Comparison of ENCODE assay signal across 9 cellular contexts in the genomic region with DNA sequence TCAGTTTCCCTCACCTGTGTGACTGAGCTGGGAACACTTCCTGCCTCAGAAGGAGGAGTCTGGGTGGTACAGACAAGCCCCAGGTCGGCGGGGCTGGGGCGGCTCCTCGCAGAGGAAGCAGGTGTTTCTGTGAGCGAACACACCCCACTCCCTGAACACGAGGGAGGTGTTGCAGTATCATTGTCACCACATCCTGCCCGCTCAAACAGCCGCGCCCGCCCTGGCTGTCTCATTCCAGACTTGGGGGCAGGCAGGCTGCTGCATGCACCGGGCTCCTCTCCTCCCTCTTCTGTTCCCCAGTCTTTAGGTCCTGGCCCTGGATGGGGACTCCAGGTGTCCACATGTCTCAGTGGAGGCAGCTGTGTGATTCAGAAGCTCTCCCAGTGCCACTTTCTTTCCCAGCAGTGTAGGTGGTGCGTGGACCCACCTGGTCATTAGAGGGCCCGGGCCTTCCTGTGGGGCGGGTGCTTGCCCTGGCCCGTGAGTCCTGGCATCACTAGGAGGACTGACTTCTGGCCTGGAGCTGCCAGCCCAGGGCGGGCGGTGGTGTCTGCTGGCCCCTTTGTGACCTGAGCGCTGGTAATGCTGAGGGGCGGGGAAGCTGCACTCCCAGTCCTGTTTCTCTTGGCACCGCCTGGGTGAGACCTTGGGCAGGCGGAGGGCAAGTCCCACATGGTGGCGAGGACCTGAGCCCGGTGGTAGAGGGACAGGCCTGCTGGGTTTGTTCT. TPM values are rescaled to one million over a fixed set of nuclear protein-coding genes. Genes with fewer than 3 reads are reported as not detected.
DNase-seq lines count a peak whose midpoint lies in the region; ATAC-seq and TF ChIP-seq lines count a peak whose summit lies in the region.
"Had no signal": no experiment of that assay in that cellular context is flagged by ENCODE, and none has a peak within 500 bp of the region (broad histone marks: within the 10 kb centered on the region; RNA-seq: fewer than 3 reads in every experiment).

No MANE protein-coding gene starts in this region.

- H3F3A ChIP-seq in SK-N-SH (replicated peaks; ENCODE audit: insufficient read depth) = peaks cover 12% of the 10 kb centered on the region

- no peak for TF ChIP-seq EP300 in SK-N-SH (IDR thresholded peaks at IDR 0.05; ENCODE audit: borderline replicate concordance in 1 of 2, low read depth in 1 of 2, low read length in 1 of 2)

- DNase-seq in Daoy (ENCODE audit: low read depth) (peak; percentile 67), M059J (ENCODE audit: low read depth) (peak; percentile 35), left cardiac atrium (peak; percentile 64), foreskin fibroblast (no peak), SK-N-SH (no peak)
- DNase-seq in activated CD8-positive, alpha-beta memory T cell treated with anti-CD3 and anti-CD28 coated beads, Interleukin-2, amount 50 U/mL, for 4 hours = peak; percentile 83
- peak; percentile 71 for DNase-seq in stimulated activated CD8-positive, alpha-beta memory T cell treated with anti-CD3 and anti-CD28 coated beads, Interleukin-15, amount 100 ng/mL, for 1 hour (ENCODE audit: low read depth)

- H3K9me2 ChIP-seq in SK-N-SH = no peaks in the 10 kb centered on the region

- H3K4me1 ChIP-seq in SK-N-SH (ENCODE audit: control insufficient read depth in 1 of 2, insufficient read depth in 2 of 2, low read depth in 1 of 2, low read length in 1 of 2) = peaks cover 7 to 9% of the 10 kb centered on the region in 2 experiments; a peak in 2 of 4 replicates

- no peak for TF ChIP-seq RAD21 in SK-N-SH (IDR thresholded peaks at IDR 0.05; ENCODE audit: low read length)

- H3K36me3 ChIP-seq in SK-N-SH (replicated peaks in 1 of 2; ENCODE audit: control insufficient read depth in 1 of 2, insufficient read depth in 2 of 2, low read length in 1 of 2) = peaks cover 9 to 12% of the 10 kb centered on the region in 2 experiments

- no peak for TF ChIP-seq CTCF in foreskin fibroblast (IDR thresholded peaks at IDR 0.05; ENCODE audit: low read depth, low read length)
- no peak for TF ChIP-seq CTCF in SK-N-SH (IDR thresholded peaks at IDR 0.05)

- no peaks in the 10 kb centered on the region for H4K20me1 ChIP-seq in SK-N-SH (ENCODE audit: insufficient read depth)

- CTCF ChIA-PET in SK-N-SH (lab: Yijun Ruan, JAX) = interaction anchor here (0.9 to 2.4 kb wide), 3 partner anchors 25 to 58 kb away, joined by 3 to 10 read pairs (median 3); no protein-coding TSS in a partner anchor

- H3K79me2 ChIP-seq in SK-N-SH (ENCODE audit: insufficient read depth) = peaks cover 74% of the 10 kb centered on the region; the same call in 1 of the 2 replicates

- H3K4me2 ChIP-seq in SK-N-SH = no peak overlapping the region
- H3K4me2 ChIP-seq: KMS-11 had no signal

- 88% methylated on average over 12 of the region's 23 CpGs for WGBS in SK-N-SH (ENCODE audit: low lambda C conversion rate)

- H3K4me3 ChIP-seq in foreskin fibroblast (ENCODE audit: low read depth in 1 of 2, low read length in 2 of 2) (no peak overlapping the region), SK-N-SH (ENCODE audit: low read depth in 2 of 2, low read length in 1 of 2) (no peak overlapping the region)

- intact Hi-C loops in left cardiac atrium (cut with DNase I) = no loop called here

- H3K9ac ChIP-seq in SK-N-SH = no peak overlapping the region
- H3K9ac ChIP-seq: KMS-11 had no signal

- H3K27ac ChIP-seq in SK-N-SH (ENCODE audit: low read depth in 2 of 2, low read length in 1 of 2) = no peak overlapping the region; a peak in 1 of 4 replicates
- H3K27ac ChIP-seq: KMS-11 had no signal

- ATAC-seq in GM21529 (IDR thresholded peaks at IDR 0.05; ENCODE audit: unreplicated experiment) = peak; percentile 90
- ATAC-seq in left cardiac atrium = peak; percentile 41 to 45

- H2AFZ ChIP-seq in SK-N-SH (ENCODE audit: low read depth) = no peak overlapping the region

- no peaks in the 10 kb centered on the region for H3K27me3 ChIP-seq in SK-N-SH (ENCODE audit: insufficient read depth)

- no peaks in the 10 kb centered on the region for H3K9me3 ChIP-seq in SK-N-SH

- POLR2A ChIA-PET in SK-N-SH (lab: Yijun Ruan, JAX) = interaction anchor here (0.5 kb wide), 1 partner anchor 57 kb away, joined by 5 read pairs; no protein-coding TSS in a partner anchor

TF ChIP-seq in SK-N-SH, 30 proteins besides CTCF, POLR2A, EP300 and RAD21 (continues in another document):
- TF ChIP-seq EZH2phosphoT487 (IDR thresholded peaks at IDR 0.05; ENCODE audit: borderline replicate concordance, low read depth) (no peak), TAF1 (IDR thresholded peaks at IDR 0.05; ENCODE audit: borderline replicate concordance, low read depth, low read length) (no peak), ELF1 (IDR thresholded peaks at IDR 0.05) (no peak), SIN3A (IDR thresholded peaks at IDR 0.05; ENCODE audit: borderline replicate concordance, low read depth, low read length) (no peak), NFIC (IDR thresholded peaks at IDR 0.05; ENCODE audit: borderline replicate concordance) (no peak), RFX5 (IDR thresholded peaks at IDR 0.05; ENCODE audit: low read length) (no peak), JUND (IDR thresholded peaks at IDR 0.05) (no peak), TEAD4 (IDR thresholded peaks at IDR 0.05; ENCODE audit: borderline replicate concordance, insufficient read depth) (no peak), FOXM1 (IDR thresholded peaks at IDR 0.05; ENCODE audit: low read depth) (no peak), TCF12 (IDR thresholded peaks at IDR 0.05) (no peak)
- TF ChIP-seq, protein P1, sequence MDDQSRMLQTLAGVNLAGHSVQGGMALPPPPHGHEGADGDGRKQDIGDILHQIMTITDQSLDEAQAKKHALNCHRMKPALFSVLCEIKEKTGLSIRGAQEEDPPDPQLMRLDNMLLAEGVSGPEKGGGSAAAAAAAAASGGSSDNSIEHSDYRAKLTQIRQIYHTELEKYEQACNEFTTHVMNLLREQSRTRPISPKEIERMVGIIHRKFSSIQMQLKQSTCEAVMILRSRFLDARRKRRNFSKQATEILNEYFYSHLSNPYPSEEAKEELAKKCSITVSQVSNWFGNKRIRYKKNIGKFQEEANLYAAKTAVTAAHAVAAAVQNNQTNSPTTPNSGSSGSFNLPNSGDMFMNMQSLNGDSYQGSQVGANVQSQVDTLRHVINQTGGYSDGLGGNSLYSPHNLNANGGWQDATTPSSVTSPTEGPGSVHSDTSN (IDR thresholded peaks at IDR 0.05) = no peak
- TF ChIP-seq, protein P2, sequence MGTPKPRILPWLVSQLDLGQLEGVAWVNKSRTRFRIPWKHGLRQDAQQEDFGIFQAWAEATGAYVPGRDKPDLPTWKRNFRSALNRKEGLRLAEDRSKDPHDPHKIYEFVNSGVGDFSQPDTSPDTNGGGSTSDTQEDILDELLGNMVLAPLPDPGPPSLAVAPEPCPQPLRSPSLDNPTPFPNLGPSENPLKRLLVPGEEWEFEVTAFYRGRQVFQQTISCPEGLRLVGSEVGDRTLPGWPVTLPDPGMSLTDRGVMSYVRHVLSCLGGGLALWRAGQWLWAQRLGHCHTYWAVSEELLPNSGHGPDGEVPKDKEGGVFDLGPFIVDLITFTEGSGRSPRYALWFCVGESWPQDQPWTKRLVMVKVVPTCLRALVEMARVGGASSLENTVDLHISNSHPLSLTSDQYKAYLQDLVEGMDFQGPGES (IDR thresholded peaks at IDR 0.05; ENCODE audit: low read depth, low read length) = no peak
- TF ChIP-seq, protein P3, sequence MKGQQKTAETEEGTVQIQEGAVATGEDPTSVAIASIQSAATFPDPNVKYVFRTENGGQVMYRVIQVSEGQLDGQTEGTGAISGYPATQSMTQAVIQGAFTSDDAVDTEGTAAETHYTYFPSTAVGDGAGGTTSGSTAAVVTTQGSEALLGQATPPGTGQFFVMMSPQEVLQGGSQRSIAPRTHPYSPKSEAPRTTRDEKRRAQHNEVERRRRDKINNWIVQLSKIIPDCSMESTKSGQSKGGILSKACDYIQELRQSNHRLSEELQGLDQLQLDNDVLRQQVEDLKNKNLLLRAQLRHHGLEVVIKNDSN (IDR thresholded peaks at IDR 0.05; ENCODE audit: borderline replicate concordance, low read depth) = no peak

RNA-seq across cellular contexts. Expression of a gene that starts 18.3 kb away (rescaled TPM):
- total RNA-seq in Daoy (2014; rRNA removed; shearing (Covaris generic)) = not detected in 2 replicates
- total RNA-seq in M059J (2014; rRNA removed; shearing (Covaris generic)) = not detected in 2 replicates
- total RNA-seq in left cardiac atrium = 10 to 100 TPM; 21.4 to 28.2 TPM
- polyA plus RNA-seq in SK-N-SH (2012; rRNA removed) = 0.19 TPM in 1 of 2 replicates, not detected in the other
- polyA plus RNA-seq in SK-N-SH (2012; cell fraction: cytosol; rRNA removed) = not detected in 2 replicates
- polyA plus RNA-seq in SK-N-SH (2012; cell fraction: nucleus; rRNA removed) = 0.26 and 0.49 TPM in 2 replicates

RNA-seq across cellular contexts. Expression of a gene that starts 20.6 kb away (rescaled TPM):
- total RNA-seq in Daoy (2014; rRNA removed; shearing (Covaris generic)) = 35.5 and 36.7 TPM in 2 replicates
- 47.9 and 65.2 TPM in 2 replicates for total RNA-seq in M059J (2014; rRNA removed; shearing (Covaris generic))
- 10 to 100 TPM; 23.7 to 47.8 TPM for total RNA-seq in left cardiac atrium
- 28.6 and 30.4 TPM in 2 replicates for polyA plus RNA-seq in SK-N-SH (2012; rRNA removed)
- polyA plus RNA-seq in SK-N-SH (2012; cell fraction: cytosol; rRNA removed) = 17.5 and 25.6 TPM in 2 replicates
- 20.1 and 21.2 TPM in 2 replicates for polyA plus RNA-seq in SK-N-SH (2012; cell fraction: nucleus; rRNA removed)

RNA-seq across cellular contexts. Expression of a gene that starts 20.8 kb away (rescaled TPM):
- total RNA-seq in Daoy (2014; rRNA removed; shearing (Covaris generic)) = 7.1 and 8.9 TPM in 2 replicates
- total RNA-seq in M059J (2014; rRNA removed; shearing (Covaris generic)) = 12.7 and 15.9 TPM in 2 replicates
- 10 to 100 TPM; 10.4 to 10.8 TPM for total RNA-seq in left cardiac atrium
- polyA plus RNA-seq in SK-N-SH (2012; rRNA removed) = 9.4 and 13.3 TPM in 2 replicates
- 5.8 and 7.4 TPM in 2 replicates for polyA plus RNA-seq in SK-N-SH (2012; cell fraction: cytosol; rRNA removed)
- 44.4 and 51.5 TPM in 2 replicates for polyA plus RNA-seq in SK-N-SH (2012; cell fraction: nucleus; rRNA removed)

RNA-seq across cellular contexts. Expression of a gene that starts 44.9 kb away (rescaled TPM):
- 16.3 and 17.1 TPM in 2 replicates for total RNA-seq in Daoy (2014; rRNA removed; shearing (Covaris generic))
- total RNA-seq in M059J (2014; rRNA removed; shearing (Covaris generic)) = 23.9 and 29.8 TPM in 2 replicates
- total RNA-seq in left cardiac atrium = 10 to 100 TPM in 1 of 2 donors, 1 to 10 TPM in 1; 9.3 to 11.3 TPM
- 23.1 and 31.7 TPM in 2 replicates for polyA plus RNA-seq in SK-N-SH (2012; rRNA removed)
- 15.8 and 23.1 TPM in 2 replicates for polyA plus RNA-seq in SK-N-SH (2012; cell fraction: cytosol; rRNA removed)
- 12.1 and 15.0 TPM in 2 replicates for polyA plus RNA-seq in SK-N-SH (2012; cell fraction: nucleus; rRNA removed)

RNA-seq across cellular contexts. Expression of a gene that starts 45.0 kb away (rescaled TPM):
- total RNA-seq in Daoy (2014; rRNA removed; shearing (Covaris generic)) = 73.7 and 75.5 TPM in 2 replicates
- total RNA-seq in M059J (2014; rRNA removed; shearing (Covaris generic)) = 67.6 and 77.6 TPM in 2 replicates
- 10 to 100 TPM; 14.8 to 30.0 TPM for total RNA-seq in left cardiac atrium
- 41.5 and 49.5 TPM in 2 replicates for polyA plus RNA-seq in SK-N-SH (2012; rRNA removed)
- 19.7 and 29.6 TPM in 2 replicates for polyA plus RNA-seq in SK-N-SH (2012; cell fraction: cytosol; rRNA removed)
- polyA plus RNA-seq in SK-N-SH (2012; cell fraction: nucleus; rRNA removed) = 74.3 and 77.1 TPM in 2 replicates

Comparison
In these comparisons a context has a peak if more than half of its experiments do, and no peak if none do; other contexts are left out.
1. DNase-seq: peak in Daoy (single experiment), M059J (single experiment), activated CD8-positive, alpha-beta memory T cell treated with anti-CD3 and anti-CD28 coated beads, Interleukin-2, amount 50 U/mL, for 4 hours (single experiment), left cardiac atrium (single experiment) and stimulated activated CD8-positive, alpha-beta memory T cell treated with anti-CD3 and anti-CD28 coated beads, Interleukin-15, amount 100 ng/mL, for 1 hour (single experiment); none in foreskin fibroblast (0 of 2) and SK-N-SH (single experiment).
2. RNA of a gene that starts 18.3 kb away (total RNA-seq): 21.4 to 28.2 TPM in left cardiac atrium; not detected in Daoy and not detected in M059J; every median in the first group is over 10 times any median in the second.